In genomic region chr1:214386747-214387146, GRCh38 we compare ENCODE assay signal across 10 cellular contexts.
A peak's percentile ranks its signal among the peaks of the same experiment; 100 is the strongest.
DNase-seq lines count a peak whose midpoint lies in the region; ATAC-seq and TF ChIP-seq lines count a peak whose summit lies in the region.
"Had no signal": no experiment of that assay in that cellular context is flagged by ENCODE, and none has a peak within 500 bp of the region (broad histone marks: within the 10 kb centered on the region; RNA-seq: fewer than 3 reads in every experiment).

No MANE protein-coding gene starts in this region.

- intact Hi-C loops in Caco-2 (cut with micrococcal nuclease; ENCODE audit: unreplicated experiment) = no loop called here

- no peaks in the 10 kb centered on the region for H3K27me3 Mint-ChIP-seq in Caco-2 (ENCODE audit: insufficient read depth, unreplicated experiment)
- H3K27me3 Mint-ChIP-seq in T-helper 17 cell = peaks cover 14% of the 10 kb centered on the region

- peaks cover 94% of the 10 kb centered on the region for H3K36me3 Mint-ChIP-seq in Caco-2 (ENCODE audit: insufficient read depth, unreplicated experiment)
- no peaks in the 10 kb centered on the region for H3K36me3 Mint-ChIP-seq in T-helper 17 cell (ENCODE audit: low read depth)

- peaks cover 4% of the 10 kb centered on the region for H3K4me1 ChIP-seq in Caco-2

- H3K9me3 ChIP-seq in Caco-2 = no peaks in the 10 kb centered on the region
- no peaks in the 10 kb centered on the region for H3K9me3 ChIP-seq in T-helper 17 cell (ENCODE audit: control insufficient read depth, low read length, poor library complexity, severe bottlenecking)

- no peak for DNase-seq in Caco-2
- DNase-seq in M059J (ENCODE audit: low read depth) = peak; percentile 89
- peak; percentile 77 for DNase-seq in amniotic epithelial cell (ENCODE audit: low read depth)
- DNase-seq in myocyte (ENCODE audit: low read depth) = peak; percentile 87
- DNase-seq in T-helper 17 cell = no peak
- DNase-seq in NCI-H146 treated with DMSO at 0.1 percent for 48 hours (lab: John Stamatoyannopoulos, UW; ENCODE audit: unreplicated experiment) = no peak
- DNase-seq in HT-29 (ENCODE audit: low spot score) = no peak
- DNase-seq in NCI-H1105 treated with DMSO at 0.1 percent for 48 hours (lab: John Stamatoyannopoulos, UW) = no peak
- DNase-seq: activated gamma-delta T cell treated with Interleukin-2 at 50 U/mL for 16 hours, NCI-H1436 treated with DMSO at 0.1 percent for 48 hours had no signal

- CTCF ChIA-PET in Caco-2 (lab: Charles Lee) = interaction anchor here (0.7 kb wide), 1 partner anchor 10 kb away, joined by 6 read pairs; no protein-coding TSS in a partner anchor

- no peaks in the 10 kb centered on the region for H3K9me3 Mint-ChIP-seq in Caco-2 (ENCODE audit: unreplicated experiment)

- H3K4me3 ChIP-seq in Caco-2 (ENCODE audit: low read depth, low read length) = no peak overlapping the region

- peak overlapping the region; percentile 9 for H3K27ac Mint-ChIP-seq in Caco-2 (ENCODE audit: unreplicated experiment)
- H3K27ac Mint-ChIP-seq in T-helper 17 cell = no peak overlapping the region

- no peak for ATAC-seq in T-helper 17 cell

- H3K27me3 ChIP-seq in Caco-2 (replicated peaks; ENCODE audit: control insufficient read depth, insufficient read depth, low read length) = no peaks in the 10 kb centered on the region

- peaks cover 3% of the 10 kb centered on the region; the same call in 1 of the 2 replicates for H3K36me3 ChIP-seq in Caco-2 (ENCODE audit: control insufficient read depth, insufficient read depth, low read length)

- BruUV-seq in Caco-2 (replicated peaks; lab: Mats Ljungman, UMichigan) = no TSS peak

- H3K4me3 Mint-ChIP-seq in Caco-2 (ENCODE audit: unreplicated experiment) (no peak overlapping the region), T-helper 17 cell (no peak overlapping the region)

- TF ChIP-seq CTCF in Caco-2 (IDR thresholded peaks at IDR 0.05; ENCODE audit: insufficient read depth in 1 of 2, low read depth in 1 of 2, low read length in 1 of 2, severe bottlenecking in 1 of 2, unreplicated experiment in 1 of 2) = no peak

- POLR2A ChIA-PET in Caco-2 (lab: Charles Lee) = no interaction called here

- peaks cover 6% of the 10 kb centered on the region for H3K4me1 Mint-ChIP-seq in Caco-2 (ENCODE audit: low read depth, unreplicated experiment)
- no peaks in the 10 kb centered on the region for H3K4me1 Mint-ChIP-seq in T-helper 17 cell

Comparison
In these comparisons a context has a peak if more than half of its experiments do, and no peak if none do; other contexts are left out.
1. DNase-seq: peak in M059J (single experiment), amniotic epithelial cell (single experiment) and myocyte (single experiment); none in Caco-2 (0 of 2), T-helper 17 cell (0 of 3), NCI-H146 treated with DMSO at 0.1 percent for 48 hours (single experiment), HT-29 (single experiment) and NCI-H1105 treated with DMSO at 0.1 percent for 48 hours (single experiment).